ENCODE assay signal across 12 cellular contexts in genomic region chr11:86678296-86678695, GRCh38.
"Had no signal": no experiment of that assay in that cellular context is flagged by ENCODE, and none has a peak within 500 bp of the region (broad histone marks: within the 10 kb centered on the region; RNA-seq: fewer than 3 reads in every experiment).

No MANE protein-coding gene starts in this region.

- H3K4me3 ChIP-seq: mucosa of descending colon had no signal

- DNase-seq: activated CD4-positive, alpha-beta T cell treated with anti-CD3 and anti-CD28 coated beads for 1 hour; activated CD4-positive, alpha-beta T cell treated with anti-CD3 and anti-CD28 coated beads, Interleukin-2, amount 50 U/mL, for 48 hours; activated effector memory CD4-positive, alpha-beta T cell treated with anti-CD3 and anti-CD28 coated beads, Interleukin-2, amount 50 U/mL, for 16 hours; activated T-cell treated with anti-CD3 and anti-CD28 coated beads, Interleukin-2, amount 50 U/mL, for 4 hours; hippocampal formation; mucosa of descending colon; natural killer cell; stimulated activated CD4-positive, alpha-beta T cell treated with anti-CD3 and anti-CD28 coated beads, Interleukin-4, amount 100 ng/mL, for 24 hours; SW 1271 had no signal

- H3K36me3 Mint-ChIP-seq: natural killer cell had no signal

- H3K27ac Mint-ChIP-seq: activated naive CD4-positive, alpha-beta T cell treated with anti-CD3 and anti-CD28 coated beads, Interleukin-2, amount 50 U/mL, for 72 hours; natural killer cell; stimulated activated naive CD8-positive, alpha-beta T cell treated with anti-CD3 and anti-CD28 coated beads, Interleukin-15, Interleukin-2, amounts not matched to agents 100 ng/mL and 50 ng/mL, for 24 hours; T-helper 2 cell treated with Interferon-gamma antibody and Interleukin-4, amounts not matched to agents 5 μg/mL and 100 μg/mL, for 36 hours had no signal

- ATAC-seq: activated naive CD4-positive, alpha-beta T cell treated with anti-CD3 and anti-CD28 coated beads, Interleukin-2, amount 50 U/mL, for 72 hours; activated T-cell treated with anti-CD3 and anti-CD28 coated beads, Interleukin-2, amount 50 U/mL, for 4 hours; mucosa of descending colon; natural killer cell had no signal

- H3K9me3 ChIP-seq: mucosa of descending colon had no signal

- H3K9me3 Mint-ChIP-seq: activated naive CD4-positive, alpha-beta T cell treated with anti-CD3 and anti-CD28 coated beads, Interleukin-2, amount 50 U/mL, for 72 hours; activated T-cell treated with anti-CD3 and anti-CD28 coated beads, Interleukin-2, amount 50 U/mL, for 4 hours; natural killer cell; stimulated activated naive CD8-positive, alpha-beta T cell treated with anti-CD3 and anti-CD28 coated beads, Interleukin-15, Interleukin-2, amounts not matched to agents 100 ng/mL and 50 ng/mL, for 24 hours; T-helper 2 cell treated with Interferon-gamma antibody and Interleukin-4, amounts not matched to agents 5 μg/mL and 100 μg/mL, for 36 hours had no signal

- H3K4me3 Mint-ChIP-seq: activated T-cell treated with anti-CD3 and anti-CD28 coated beads, Interleukin-2, amount 50 U/mL, for 4 hours; natural killer cell; stimulated activated naive CD8-positive, alpha-beta T cell treated with anti-CD3 and anti-CD28 coated beads, Interleukin-15, Interleukin-2, amounts not matched to agents 100 ng/mL and 50 ng/mL, for 24 hours; T-helper 2 cell treated with Interferon-gamma antibody and Interleukin-4, amounts not matched to agents 5 μg/mL and 100 μg/mL, for 36 hours had no signal
